8 cellular contexts compared by ENCODE assay signal in genomic region chr4:1346781-1347409, GRCh38. TPM values are rescaled to one million over a fixed set of nuclear protein-coding genes. Genes with fewer than 3 reads are reported as not detected.
DNase-seq lines count a peak whose midpoint lies in the region; ATAC-seq and TF ChIP-seq lines count a peak whose summit lies in the region.

A gene with protein sequence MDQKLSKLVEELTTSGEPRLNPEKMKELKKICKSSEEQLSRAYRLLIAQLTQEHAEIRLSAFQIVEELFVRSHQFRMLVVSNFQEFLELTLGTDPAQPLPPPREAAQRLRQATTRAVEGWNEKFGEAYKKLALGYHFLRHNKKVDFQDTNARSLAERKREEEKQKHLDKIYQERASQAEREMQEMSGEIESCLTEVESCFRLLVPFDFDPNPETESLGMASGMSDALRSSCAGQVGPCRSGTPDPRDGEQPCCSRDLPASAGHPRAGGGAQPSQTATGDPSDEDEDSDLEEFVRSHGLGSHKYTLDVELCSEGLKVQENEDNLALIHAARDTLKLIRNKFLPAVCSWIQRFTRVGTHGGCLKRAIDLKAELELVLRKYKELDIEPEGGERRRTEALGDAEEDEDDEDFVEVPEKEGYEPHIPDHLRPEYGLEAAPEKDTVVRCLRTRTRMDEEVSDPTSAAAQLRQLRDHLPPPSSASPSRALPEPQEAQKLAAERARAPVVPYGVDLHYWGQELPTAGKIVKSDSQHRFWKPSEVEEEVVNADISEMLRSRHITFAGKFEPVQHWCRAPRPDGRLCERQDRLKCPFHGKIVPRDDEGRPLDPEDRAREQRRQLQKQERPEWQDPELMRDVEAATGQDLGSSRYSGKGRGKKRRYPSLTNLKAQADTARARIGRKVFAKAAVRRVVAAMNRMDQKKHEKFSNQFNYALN (plus strand): TSS chr4:1347208. CDS start chr4:1348092, 884 bp downstream.

- H3K4me1 Mint-ChIP-seq in activated T-helper 2 cell treated with anti-CD3 and anti-CD28 coated beads, Interferon-gamma antibody, Interleukin-2, Interleukin-4, amounts not matched to agents 10 μg/mL and 5 μg/mL and 100 μg/mL, durations not matched to agents 14 hours and 24 hours and 36 hours (ENCODE audit: low read depth): peaks cover 33% of the 10 kb centered on the region
- peaks cover 40 to 41% of the 10 kb centered on the region in 2 donors for H3K4me1 Mint-ChIP-seq in natural killer cell

- peak within 1 kb of the TSS; percentile 82 for H3K4me3 ChIP-seq in RWPE2 (ENCODE audit: severe bottlenecking)

- DNase-seq in EH (ENCODE audit: low read depth) (peak; percentile 100), H4 (ENCODE audit: low spot score) (peak; percentile 100), LoVo (ENCODE audit: low spot score) (peak; percentile 99), RWPE2 (ENCODE audit: low spot score) (peak; percentile 100), fibroblast of peridontal ligament (ENCODE audit: extremely low read depth) (peak; percentile 99), natural killer cell (peak; percentile 100)
- DNase-seq in activated T-helper 2 cell treated with anti-CD3 and anti-CD28 coated beads, Interferon-gamma antibody, Interleukin-2, Interleukin-4, amounts not matched to agents 10 μg/mL and 5 μg/mL and 100 μg/mL, durations not matched to agents 14 hours and 24 hours and 36 hours (ENCODE audit: low spot score): peak; percentile 100
- DNase-seq in stimulated activated naive CD4-positive, alpha-beta T cell treated with Interleukin-2 at 50 U/mL for 16 hours (lab: John Stamatoyannopoulos, UW): peak; percentile 100

- intact Hi-C loops in activated T-helper 2 cell treated with anti-CD3 and anti-CD28 coated beads, Interferon-gamma antibody, Interleukin-2, Interleukin-4, amounts not matched to agents 10 μg/mL and 5 μg/mL and 100 μg/mL, durations not matched to agents 14 hours and 24 hours and 36 hours (cut with micrococcal nuclease): loop anchor here (1.0 to 5.0 kb wide), 9 partner anchors 17 to 365 kb away; partner anchors contain the start of genes MAEA and SLBP
- intact Hi-C loops in natural killer cell (cut with micrococcal nuclease): loop anchor here (1.0 to 5.0 kb wide), 4 partner anchors 16 to 180 kb away; partner anchors contain the start of genes CTBP1 and MAEA

- H3K36me3 Mint-ChIP-seq in activated T-helper 2 cell treated with anti-CD3 and anti-CD28 coated beads, Interferon-gamma antibody, Interleukin-2, Interleukin-4, amounts not matched to agents 10 μg/mL and 5 μg/mL and 100 μg/mL, durations not matched to agents 14 hours and 24 hours and 36 hours (ENCODE audit: low read depth): peaks cover 22% of the 10 kb centered on the region
- H3K36me3 Mint-ChIP-seq in natural killer cell: no peaks in the 10 kb centered on the region

- no peaks in the 10 kb centered on the region for H3K9me3 Mint-ChIP-seq in activated T-helper 2 cell treated with anti-CD3 and anti-CD28 coated beads, Interferon-gamma antibody, Interleukin-2, Interleukin-4, amounts not matched to agents 10 μg/mL and 5 μg/mL and 100 μg/mL, durations not matched to agents 14 hours and 24 hours and 36 hours
- H3K9me3 Mint-ChIP-seq in natural killer cell: no peaks in the 10 kb centered on the region

- peaks cover 4% of the 10 kb centered on the region; the same call in 1 of the 2 replicates for H3K36me3 ChIP-seq in RWPE2 (ENCODE audit: low read depth)

- peak within 1 kb of the TSS; percentile 91 for H3K4me3 Mint-ChIP-seq in activated T-helper 2 cell treated with anti-CD3 and anti-CD28 coated beads, Interferon-gamma antibody, Interleukin-2, Interleukin-4, amounts not matched to agents 10 μg/mL and 5 μg/mL and 100 μg/mL, durations not matched to agents 14 hours and 24 hours and 36 hours (ENCODE audit: low read depth)
- H3K4me3 Mint-ChIP-seq in natural killer cell: peak within 1 kb of the TSS; percentile 90

- H3K27ac ChIP-seq in RWPE2 (ENCODE audit: poor library complexity, severe bottlenecking): peak within 1 kb of the TSS; percentile 87

- no peaks in the 10 kb centered on the region for H3K27me3 ChIP-seq in RWPE2 (ENCODE audit: insufficient read depth, poor library complexity, severe bottlenecking)

- peak within 1 kb of the TSS; percentile 91 for H3K27ac Mint-ChIP-seq in activated T-helper 2 cell treated with anti-CD3 and anti-CD28 coated beads, Interferon-gamma antibody, Interleukin-2, Interleukin-4, amounts not matched to agents 10 μg/mL and 5 μg/mL and 100 μg/mL, durations not matched to agents 14 hours and 24 hours and 36 hours
- H3K27ac Mint-ChIP-seq in natural killer cell: peak within 1 kb of the TSS; percentile 89 to 91

- H3K27me3 Mint-ChIP-seq in activated T-helper 2 cell treated with anti-CD3 and anti-CD28 coated beads, Interferon-gamma antibody, Interleukin-2, Interleukin-4, amounts not matched to agents 10 μg/mL and 5 μg/mL and 100 μg/mL, durations not matched to agents 14 hours and 24 hours and 36 hours (ENCODE audit: low read depth): no peaks in the 10 kb centered on the region
- no peaks in the 10 kb centered on the region for H3K27me3 Mint-ChIP-seq in natural killer cell (ENCODE audit: low read depth in 2 of 2)

- TF ChIP-seq CTCF in RWPE2 (IDR thresholded peaks at IDR 0.05; ENCODE audit: poor library complexity, severe bottlenecking): no peak
- TF ChIP-seq CTCF in natural killer cell (IDR thresholded peaks at IDR 0.05): no peak

- H3K4me1 ChIP-seq in RWPE2 (ENCODE audit: insufficient read depth, poor library complexity, severe bottlenecking): no peaks in the 10 kb centered on the region

- no peaks in the 10 kb centered on the region for H3K9me3 ChIP-seq in RWPE2 (ENCODE audit: severe bottlenecking)

- ATAC-seq in RWPE2 (ENCODE audit: low read depth) (peak; percentile 83), natural killer cell (peak; percentile 90 to 98 (median 91))

RNA-seq across cellular contexts. Expression of the gene that starts here (rescaled TPM):
- 1.7 and 2.5 TPM in 2 replicates for total RNA-seq in H4 (2014; rRNA removed; shearing (Covaris generic))
- total RNA-seq in activated T-helper 2 cell treated with anti-CD3 and anti-CD28 coated beads, Interferon-gamma antibody, Interleukin-2, Interleukin-4, amounts not matched to agents 10 μg/mL and 5 μg/mL and 100 μg/mL, durations not matched to agents 14 hours and 24 hours and 36 hours: 23.3 and 23.5 TPM in 2 replicates
- 10 to 100 TPM; 48.0 to 59.4 (median 56.4) TPM for total RNA-seq in natural killer cell

Comparison
In these comparisons a context has a peak if more than half of its experiments do, and no peak if none do; other contexts are left out.
1. Peak in every context shown above with its lines: DNase-seq, ATAC-seq, H3K4me3 ChIP-seq and H3K27ac ChIP-seq.